ENCODE assay signal across 21 cellular contexts in genomic region chr6:163356743-163357142, GRCh38.
"Had no signal": no experiment of that assay in that cellular context is flagged by ENCODE, and none has a peak within 500 bp of the region (broad histone marks: within the 10 kb centered on the region; RNA-seq: fewer than 3 reads in every experiment).

No MANE protein-coding gene starts in this region.

- H3K9me3 ChIP-seq: ascending aorta, breast epithelium, esophagus squamous epithelium, transverse colon had no signal

- H3K4me2 ChIP-seq: hepatocyte had no signal

- H3K9me3 Mint-ChIP-seq: T-helper 1 cell treated with Interleukin-12 subunit alpha and Interleukin-12 subunit beta and Interleukin-4 antibody, amounts not matched to agents 30 μg/mL and 1 μg/mL, for 36 hours had no signal

- H3K79me2 ChIP-seq: hepatocyte had no signal

- H3K4me1 ChIP-seq: breast epithelium had no signal

- H3K27ac Mint-ChIP-seq: T-helper 1 cell treated with Interleukin-12 subunit alpha and Interleukin-12 subunit beta and Interleukin-4 antibody, amounts not matched to agents 30 μg/mL and 1 μg/mL, for 36 hours had no signal

- H2AFZ ChIP-seq: hepatocyte had no signal

- FAIRE-seq: islet of Langerhans had no signal

- H3K36me3 ChIP-seq: ascending aorta, breast epithelium, esophagus squamous epithelium, transverse colon, WERI-Rb-1 had no signal

- H3K4me3 ChIP-seq: ascending aorta, breast epithelium, esophagus squamous epithelium, hepatocyte, transverse colon had no signal

- H3K27me3 ChIP-seq: ascending aorta, breast epithelium, esophagus squamous epithelium, hepatocyte, transverse colon had no signal

- H3K4me3 Mint-ChIP-seq: T-helper 1 cell treated with Interleukin-12 subunit alpha and Interleukin-12 subunit beta and Interleukin-4 antibody, amounts not matched to agents 30 μg/mL and 1 μg/mL, for 36 hours had no signal

- DNase-seq: activated CD4-positive, alpha-beta T cell treated with anti-CD3 and anti-CD28 coated beads for 1 hour; activated CD8-positive, alpha-beta memory T cell treated with anti-CD3 and anti-CD28 coated beads for 24 hours; activated CD8-positive, alpha-beta memory T cell treated with anti-CD3 and anti-CD28 coated beads, Interleukin-2, amount 50 U/mL, for 48 hours; activated effector memory CD4-positive, alpha-beta T cell treated with Interleukin-2 at 50 U/mL for 16 hours; activated naive CD4-positive, alpha-beta T cell treated with anti-CD3 and anti-CD28 coated beads, Interleukin-2, amount 50 U/mL, for 16 hours; activated T-cell treated with anti-CD3 and anti-CD28 coated beads, Interleukin-2, amount 50 U/mL, for 48 hours; cerebellar nuclear complex; effector CD8-positive, alpha-beta T cell; esophagus squamous epithelium; retina; stimulated activated CD4-positive, alpha-beta T cell treated with anti-CD3 and anti-CD28 coated beads, Interleukin-12 subunit alpha, Interleukin-12 subunit beta, amount 100 ng/mL, for 4 hours; stimulated activated CD4-positive, alpha-beta T cell treated with anti-CD3 and anti-CD28 coated beads, Interleukin-1b, Interleukin-23, amount 100 ng/mL, for 48 hours; stimulated activated CD8-positive, alpha-beta memory T cell treated with anti-CD3 and anti-CD28 coated beads, Interleukin-4, amount 100 ng/mL, for 48 hours; stimulated activated naive CD4-positive, alpha-beta T cell; transverse colon; WERI-Rb-1 had no signal

- H3K27ac ChIP-seq: hepatocyte, WERI-Rb-1 had no signal
